9 cellular contexts compared by ENCODE assay signal in genomic region chrX:43882294-43882681, GRCh38. TPM values are rescaled to one million over a fixed set of nuclear protein-coding genes. Genes with fewer than 3 reads are reported as not detected.
DNase-seq lines count a peak whose midpoint lies in the region; TF ChIP-seq lines count a peak whose summit lies in the region.
"Had no signal": no experiment of that assay in that cellular context is flagged by ENCODE, and none has a peak within 500 bp of the region (broad histone marks: within the 10 kb centered on the region; RNA-seq: fewer than 3 reads in every experiment).

TSS of gene MAOB (minus strand) at chrX:43882450. CDS start at chrX:43882299, 151 bp downstream.

- H3K4me1 ChIP-seq in ACC112 (ENCODE audit: control insufficient read depth, insufficient read depth, low read length, unreplicated experiment) (no peaks in the 10 kb centered on the region), urinary bladder (ENCODE audit: insufficient read depth) (no peaks in the 10 kb centered on the region), BE2C (no peaks in the 10 kb centered on the region)
- H3K4me1 ChIP-seq: SJSA1 had no signal

- no peaks in the 10 kb centered on the region for H3K9me3 Mint-ChIP-seq in endothelial cell (ENCODE audit: unreplicated experiment)

- TF ChIP-seq CTCF in endothelial cell (IDR thresholded peaks at IDR 0.05; ENCODE audit: unreplicated experiment) (no peak), BE2C (IDR thresholded peaks at IDR 0.05; ENCODE audit: low read depth, low read length) (no peak)

- H3K4me1 Mint-ChIP-seq in endothelial cell (ENCODE audit: unreplicated experiment): no peaks in the 10 kb centered on the region

- no peak within 1 kb of the TSS for H3K27ac ChIP-seq in ACC112 (ENCODE audit: low read depth, low read length)
- H3K27ac ChIP-seq in urinary bladder (ENCODE audit: low read depth): peak within 1 kb of the TSS; percentile 50
- H3K27ac ChIP-seq: SJSA1 had no signal

- WGBS in urinary bladder: under 1% methylated on average over 36 of the region's 36 CpGs

- no peaks in the 10 kb centered on the region for H3K9me3 ChIP-seq in BE2C
- H3K9me3 ChIP-seq: SJSA1 had no signal

- no peak within 1 kb of the TSS for H3K4me3 Mint-ChIP-seq in endothelial cell (ENCODE audit: unreplicated experiment)

- no peak within 1 kb of the TSS for H2AFZ ChIP-seq in ACC112 (ENCODE audit: low read length, unreplicated experiment)

- H3K27me3 Mint-ChIP-seq in endothelial cell (ENCODE audit: unreplicated experiment): peaks cover 2% of the 10 kb centered on the region

- H3K36me3 ChIP-seq in ACC112 (ENCODE audit: insufficient read depth, low read length) (no peaks in the 10 kb centered on the region), urinary bladder (ENCODE audit: insufficient read depth) (no peaks in the 10 kb centered on the region), BE2C (no peaks in the 10 kb centered on the region)
- H3K36me3 ChIP-seq: SJSA1 had no signal

- H3K27me3 ChIP-seq in ACC112 (ENCODE audit: insufficient read depth, low read length) (peaks cover 16% of the 10 kb centered on the region), BE2C (no peaks in the 10 kb centered on the region)
- H3K27me3 ChIP-seq: SJSA1 had no signal

- H3K79me2 ChIP-seq in ACC112 (ENCODE audit: control insufficient read depth, insufficient read depth, low read length, unreplicated experiment): no peaks in the 10 kb centered on the region

- H3K4me3 ChIP-seq in ACC112 (ENCODE audit: low read depth, low read length) (peak within 1 kb of the TSS; percentile 33; the same call in 1 of the 2 replicates), urinary bladder (ENCODE audit: low read depth, low read length) (peak within 1 kb of the TSS; percentile 47), BE2C (ENCODE audit: low read depth, low read length) (no peak within 1 kb of the TSS)
- H3K4me3 ChIP-seq: SJSA1 had no signal

- no peaks in the 10 kb centered on the region for H3K36me3 Mint-ChIP-seq in endothelial cell (ENCODE audit: low read depth, unreplicated experiment)

- peak; percentile 10 for DNase-seq in NCI-H69 (lab: John Stamatoyannopoulos, UW)
- peak; percentile 10 for DNase-seq in endothelial cell (ENCODE audit: low spot score)
- DNase-seq in myocyte (ENCODE audit: low read depth): peak; percentile 7
- DNase-seq in HCEC 1CT: no peak
- no peak for DNase-seq in middle frontal gyrus (ENCODE audit: extremely low spot score, low spot score)
- no peak for DNase-seq in BE2C

- no peak within 1 kb of the TSS for H3K27ac Mint-ChIP-seq in endothelial cell (ENCODE audit: unreplicated experiment)

RNA-seq across cellular contexts. Expression of gene MAOB, which starts in this region (rescaled TPM):
- total RNA-seq in endothelial cell (ENCODE audit: unreplicated experiment) (0.10 TPM), myocyte (not detected in 2 replicates), urinary bladder (12.3 TPM)
- 0.08 TPM for polyA plus RNA-seq in myocyte (2012)
- polyA plus RNA-seq in urinary bladder: 60.3 TPM
- 0.28 TPM for polyA plus RNA-seq in BE2C (2012; ENCODE audit: insufficient read depth, insufficient read length, low read depth)
- total RNA-seq: SJSA1 had no signal

Comparison
In these comparisons a context has a peak if more than half of its experiments do, and no peak if none do; other contexts are left out.
1. RNA of gene MAOB (total RNA-seq): 12.3 TPM in urinary bladder (single experiment); 0.10 TPM in endothelial cell (single experiment) and not detected in myocyte; every median in the first group is over 10 times any median in the second.
2. Peak in DNase-seq in endothelial cell; RNA of the gene not detected or under 1 TPM.
3. Peak in DNase-seq in myocyte; RNA of the gene not detected or under 1 TPM.